15 cellular contexts compared by ENCODE assay signal in genomic region chr1:82284213-82284612, GRCh38.
"Had no signal": no experiment of that assay in that cellular context is flagged by ENCODE, and none has a peak within 500 bp of the region (broad histone marks: within the 10 kb centered on the region; RNA-seq: fewer than 3 reads in every experiment).

No MANE protein-coding gene starts in this region.

- ATAC-seq: effector memory CD8-positive, alpha-beta T cell; natural killer cell; stimulated activated naive B cell treated with anti-CD40 and anti-IgM and Interleukin-4, amounts not matched to agents 10 μg/mL and 1 μg/mL and 100 μg/mL, for 72 hours had no signal

- H3K27me3 ChIP-seq: neutrophil, tibial artery, uterus had no signal

- H3K4me3 ChIP-seq: left ventricle myocardium inferior, tibial artery, uterus had no signal

- H3K4me1 ChIP-seq: left ventricle myocardium inferior, parathyroid adenoma, uterus had no signal

- H3K36me3 ChIP-seq: left ventricle myocardium inferior, neutrophil, tibial artery, uterus had no signal

- H3K9me3 ChIP-seq: left ventricle myocardium inferior, neutrophil, tibial artery, uterus had no signal

- DNase-seq: activated CD4-positive, alpha-beta T cell treated with anti-CD3 and anti-CD28 coated beads, Interleukin-2, amount 10 ng/mL, durations not matched to agents 7 days and 5 days; activated CD4-positive, CD25-positive, alpha-beta regulatory T cell; activated naive CD8-positive, alpha-beta T cell treated with anti-CD3 and anti-CD28 coated beads for 36 hours; effector memory CD8-positive, alpha-beta T cell; glutamatergic neuron; hypothalamus; left ventricle myocardium inferior; natural killer cell; stimulated activated CD4-positive, alpha-beta T cell treated with anti-CD3 and anti-CD28 coated beads, Interleukin-15, amount 100 ng/mL, for 24 hours; stimulated activated CD4-positive, alpha-beta T cell treated with anti-CD3 and anti-CD28 coated beads, Interleukin-4, amount 100 ng/mL, for 1 hour; stimulated activated naive B cell treated with anti-CD40 and anti-IgM and Interleukin-4, amounts not matched to agents 10 μg/mL and 1 μg/mL and 100 μg/mL, for 72 hours; tibial artery; uterus had no signal

- H3K9ac ChIP-seq: parathyroid adenoma had no signal
